1 cellular context compared by ENCODE assay signal in genomic region chr6:142887534-142887933, GRCh38.
TF ChIP-seq lines count a peak whose summit lies in the region.

No MANE protein-coding gene starts in this region.

TF ChIP-seq in IMR-90, 13 proteins besides CTCF, POLR2A, EP300 and RAD21:
- no peak for TF ChIP-seq CHD1 (IDR thresholded peaks at IDR 0.05; ENCODE audit: low read depth, low read length)
- TF ChIP-seq MXI1 (IDR thresholded peaks at IDR 0.05; ENCODE audit: borderline replicate concordance, low read depth, low read length) = no peak
- TF ChIP-seq MAFK (IDR thresholded peaks at IDR 0.05; ENCODE audit: low read depth, low read length) = no peak
- no peak for TF ChIP-seq RCOR1 (IDR thresholded peaks at IDR 0.05; ENCODE audit: insufficient replicate concordance, low read length)
